Comparison of ENCODE assay signal across 12 cellular contexts in the genomic region with DNA sequence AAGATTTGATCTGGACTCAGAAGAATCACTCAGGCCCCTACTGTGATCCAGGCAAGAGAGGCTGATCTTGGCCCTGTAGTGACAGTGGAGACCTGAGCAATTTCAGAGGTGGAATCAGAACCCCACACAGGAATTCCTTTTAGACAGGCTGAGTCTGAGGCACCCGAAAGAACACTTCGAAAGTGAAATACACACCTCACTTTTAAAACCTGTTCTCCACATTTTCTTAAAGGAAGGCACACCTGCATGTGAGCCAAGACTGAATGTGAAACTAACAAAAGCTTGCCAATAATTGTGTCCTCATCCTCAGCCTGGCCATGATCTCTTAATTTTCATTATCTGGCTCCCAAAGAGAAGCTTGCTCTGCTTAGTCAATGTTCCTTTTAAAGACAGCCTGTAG. TPM values are rescaled to one million over a fixed set of nuclear protein-coding genes. Genes with fewer than 3 reads are reported as not detected.
DNase-seq lines count a peak whose midpoint lies in the region; ATAC-seq, FAIRE-seq and TF ChIP-seq lines count a peak whose summit lies in the region.
"Had no signal": no experiment of that assay in that cellular context is flagged by ENCODE, and none has a peak within 500 bp of the region (broad histone marks: within the 10 kb centered on the region; RNA-seq: fewer than 3 reads in every experiment).

No MANE protein-coding gene starts in this region.

- no peaks in the 10 kb centered on the region for H3K9me3 Mint-ChIP-seq in dendritic cell treated with granulocyte-macrophage colony-stimulating factor and Interleukin-4, amounts not matched to agents 40 ng/mL and 50 ng/mL, for 4 days

- no peak overlapping the region for H3K4me3 ChIP-seq in HepG2 (replicated peaks in 1 of 3; ENCODE audit: insufficient read depth in 1 of 3, low read depth in 2 of 3, low read length in 3 of 3)
- H3K4me3 ChIP-seq: left lung had no signal

- POLR2A ChIA-PET in HepG2 (lab: Yijun Ruan, JAX), result no interaction called here

- no peaks in the 10 kb centered on the region for H3K4me1 ChIP-seq in HepG2 (ENCODE audit: insufficient read depth, low read length)

- WGBS in HepG2 (ENCODE audit: low lambda C conversion rate), result 92% methylated on average over 2 of the region's 2 CpGs

- H3K27ac ChIP-seq in HepG2 (ENCODE audit: extremely low read length, insufficient read depth, low read length), result no peak overlapping the region
- H3K27ac ChIP-seq: left lung had no signal

- H4K20me1 ChIP-seq in HepG2 (ENCODE audit: insufficient read depth, low read length), result no peaks in the 10 kb centered on the region

- H2AFZ ChIP-seq in HepG2 (ENCODE audit: low read length), result no peak overlapping the region

- peak; percentile 81 for FAIRE-seq in GM18507 (lab: Jason Lieb, UNC)
- no peak for FAIRE-seq in HepG2 (lab: Jason Lieb, UNC)
- FAIRE-seq: frontal cortex had no signal

- peaks cover 0 to 19% of the 10 kb centered on the region in 2 experiments; a peak in 2 of 5 replicates for H3K27me3 ChIP-seq in HepG2 (ENCODE audit: control insufficient read depth in 1 of 2, insufficient read depth in 2 of 2, low read length in 2 of 2)
- H3K27me3 ChIP-seq: left lung had no signal

- intact Hi-C loops in dendritic cell treated with granulocyte-macrophage colony-stimulating factor and Interleukin-4, amounts not matched to agents 40 ng/mL and 50 ng/mL, for 4 days (cut with micrococcal nuclease), result no loop called here
- intact Hi-C loops in HepG2 (cut with micrococcal nuclease; ENCODE audit: unreplicated experiment), result no loop called here

- peaks cover 64% of the 10 kb centered on the region for H3K4me1 Mint-ChIP-seq in dendritic cell treated with granulocyte-macrophage colony-stimulating factor and Interleukin-4, amounts not matched to agents 40 ng/mL and 50 ng/mL, for 4 days (ENCODE audit: low read depth)

- no peaks in the 10 kb centered on the region for H3K9me3 ChIP-seq in HepG2 (ENCODE audit: low read length)
- H3K9me3 ChIP-seq: left lung had no signal

- CTCF ChIA-PET in HepG2 (lab: Yijun Ruan, JAX; ENCODE audit: low intra/inter-chr PET ratio, low total read pairs), result no interaction called here

- no peak overlapping the region for H3K4me2 ChIP-seq in HepG2 (ENCODE audit: low read depth, low read length)

- ATAC-seq in GM21367 (IDR thresholded peaks at IDR 0.05; ENCODE audit: unreplicated experiment) (peak; percentile 51), HG03045 (IDR thresholded peaks at IDR 0.05; ENCODE audit: unreplicated experiment) (peak; percentile 56), HepG2 (no peak)
- ATAC-seq: left lung had no signal

- TF ChIP-seq EP300 in HepG2 (IDR thresholded peaks at IDR 0.05; ENCODE audit: low read depth in 2 of 2, low read length in 2 of 2) (no peak), HepG2 (CRISPR knock-in tag; IDR thresholded peaks at IDR 0.05; ENCODE audit: borderline replicate concordance) (no peak)

- H3K36me3 ChIP-seq in HepG2 (replicated peaks in 1 of 2; ENCODE audit: control insufficient read depth in 1 of 2, insufficient read depth in 2 of 2, low read length in 2 of 2), result no peaks in the 10 kb centered on the region
- H3K36me3 ChIP-seq: left lung had no signal

- no peak for DNase-seq in GM18507 (ENCODE audit: extremely low spot score, insufficient read length, low read depth)
- no peak for DNase-seq in NCI-H510A treated with DMSO at 0.1 percent for 48 hours (lab: John Stamatoyannopoulos, UW)
- DNase-seq in HepG2 (ENCODE audit: low spot score), result no peak
- DNase-seq in germinal center (ENCODE audit: low spot score), result no peak
- no peak for DNase-seq in activated CD4-positive, alpha-beta T cell treated with anti-CD3 and anti-CD28 coated beads for 4 hours
- DNase-seq: activated naive CD4-positive, alpha-beta T cell; left lung; NCI-H1436 had no signal

- TF ChIP-seq POLR2A in HepG2 (IDR thresholded peaks at IDR 0.05; ENCODE audit: insufficient read depth in 1 of 2, low read depth in 2 of 2, low read length in 2 of 2), result no peak

- no peaks in the 10 kb centered on the region for H3K27me3 Mint-ChIP-seq in dendritic cell treated with granulocyte-macrophage colony-stimulating factor and Interleukin-4, amounts not matched to agents 40 ng/mL and 50 ng/mL, for 4 days

- no peak overlapping the region for H3K9ac ChIP-seq in HepG2 (ENCODE audit: insufficient read depth, low read depth, low read length)

- peaks cover 8% of the 10 kb centered on the region for H3K36me3 Mint-ChIP-seq in dendritic cell treated with granulocyte-macrophage colony-stimulating factor and Interleukin-4, amounts not matched to agents 40 ng/mL and 50 ng/mL, for 4 days (ENCODE audit: low read depth)

- H3K79me2 ChIP-seq in HepG2 (ENCODE audit: insufficient read depth, low read length), result no peaks in the 10 kb centered on the region

- H3K27ac Mint-ChIP-seq in dendritic cell treated with granulocyte-macrophage colony-stimulating factor and Interleukin-4, amounts not matched to agents 40 ng/mL and 50 ng/mL, for 4 days, result peak overlapping the region; percentile 71

- no peak for TF ChIP-seq RAD21 in HepG2 (CRISPR knock-in tag; IDR thresholded peaks at IDR 0.05)

- TF ChIP-seq CTCF in HepG2 (CRISPR knock-in tag; IDR thresholded peaks at IDR 0.05), result no peak

- no TSS peak for BruUV-seq in HepG2 (replicated peaks; lab: Mats Ljungman, UMichigan)

- in situ Hi-C loops in HepG2 (cut with HindIII; ENCODE audit: extremely low pct_ligation_motif_present, low pct_unique_long_range_greater_than_20kb), result no loop called here

- no peak overlapping the region for H3K4me3 Mint-ChIP-seq in dendritic cell treated with granulocyte-macrophage colony-stimulating factor and Interleukin-4, amounts not matched to agents 40 ng/mL and 50 ng/mL, for 4 days

TF ChIP-seq in HepG2, 621 proteins besides CTCF, POLR2A, EP300 and RAD21 (continues in another document):
- TF ChIP-seq ZNF674 (CRISPR knock-in tag; IDR thresholded peaks at IDR 0.05; ENCODE audit: low read depth), result no peak

RNA-seq across cellular contexts. Expression of a gene that starts 32.2 kb away (rescaled TPM):
- total RNA-seq in HepG2 (2016; rRNA removed; fragmentation: Illumina TruSeq; extraction: Trizol), result 0.03 TPM in 1 of 2 replicates, not detected in the other
- total RNA-seq in HepG2 (2016; cell fraction: cytosol; rRNA removed; fragmentation: Illumina TruSeq; extraction: Trizol; ENCODE audit: low read depth), result not detected in 2 replicates
- total RNA-seq in HepG2 (2016; cell fraction: insoluble cytoplasmic fraction; rRNA removed; fragmentation: Illumina TruSeq; extraction: Trizol), result not detected in 2 replicates
- 0.03 TPM in 1 of 2 replicates, not detected in the other for total RNA-seq in HepG2 (2016; cell fraction: membrane; rRNA removed; fragmentation: Illumina TruSeq; extraction: Trizol)
- total RNA-seq in HepG2 (2016; cell fraction: nucleus; rRNA removed; fragmentation: Illumina TruSeq; extraction: Trizol), result not detected in 2 replicates
- 0.01 and 0.03 TPM in 2 replicates for polyA plus RNA-seq in HepG2 (2011; rRNA removed)
- 0.01 TPM in 1 of 2 replicates, not detected in the other for polyA plus RNA-seq in HepG2 (2011; cell fraction: cytosol; rRNA removed)
- 0.05 TPM in 1 of 2 replicates, not detected in the other for polyA plus RNA-seq in HepG2 (2011; cell fraction: nucleus; rRNA removed)
- not detected in 2 replicates for polyA plus RNA-seq in HepG2 (2012)
- not detected in 2 replicates for polyA plus RNA-seq in HepG2 (2016; cell fraction: cytosol; fragmentation: Illumina TruSeq; extraction: Trizol; ENCODE audit: low read depth)
- not detected in 2 replicates for polyA plus RNA-seq in HepG2 (2016; cell fraction: insoluble cytoplasmic fraction; fragmentation: Illumina TruSeq; extraction: Trizol; ENCODE audit: low read depth)
- not detected in 2 replicates for polyA plus RNA-seq in HepG2 (2016; cell fraction: membrane; fragmentation: Illumina TruSeq; extraction: Trizol; ENCODE audit: low read depth)
- polyA plus RNA-seq in HepG2 (2016; cell fraction: nucleus; fragmentation: Illumina TruSeq; extraction: Trizol; ENCODE audit: insufficient read depth, low read depth), result not detected in 2 replicates
- 0.77 TPM in 1 of 2 replicates, not detected in the other for polyA minus RNA-seq in HepG2 (2011; rRNA and poly(A)+ RNA removed; ENCODE audit: low replicate concordance)
- polyA minus RNA-seq in HepG2 (2011; cell fraction: cytosol; rRNA and poly(A)+ RNA removed), result not detected in 2 replicates
- not detected in 2 replicates for polyA minus RNA-seq in HepG2 (2011; cell fraction: nucleus; rRNA and poly(A)+ RNA removed)
